23 cellular contexts compared by ENCODE assay signal in the genomic region with DNA sequence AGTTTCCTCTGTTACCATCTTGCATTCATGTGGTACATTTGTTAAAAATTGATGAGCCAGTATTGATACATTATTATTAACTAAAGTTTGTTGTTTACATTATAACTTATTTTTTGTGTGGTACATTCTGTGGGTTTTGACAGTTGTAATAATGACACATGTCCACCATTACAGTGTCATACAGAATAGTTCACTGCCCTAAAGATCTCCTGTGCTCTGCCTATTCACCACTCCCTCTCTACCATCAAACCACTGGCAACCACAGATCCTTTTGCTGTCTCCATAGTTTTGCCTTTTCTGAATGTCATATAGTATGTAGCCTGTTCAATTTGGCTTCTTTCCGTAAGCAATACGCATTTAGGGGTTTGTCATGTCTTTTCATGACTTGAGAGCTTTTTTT.
"Had no signal": no experiment of that assay in that cellular context is flagged by ENCODE, and none has a peak within 500 bp of the region (broad histone marks: within the 10 kb centered on the region; RNA-seq: fewer than 3 reads in every experiment).

No MANE protein-coding gene starts in this region.

- H3K9me3 Mint-ChIP-seq: naive thymus-derived CD8-positive, alpha-beta T cell; neural progenitor cell had no signal

- ATAC-seq: esophagus mucosa; heart right ventricle; left lobe of liver; mucosa of descending colon; naive thymus-derived CD8-positive, alpha-beta T cell; psoas muscle; right lobe of liver; stimulated activated naive B cell treated with anti-CD40 and anti-IgM and Interleukin-4, amounts not matched to agents 10 μg/mL and 1 μg/mL and 100 μg/mL, for 72 hours had no signal

- DNase-seq: cortex of kidney; dorsolateral prefrontal cortex; effector CD8-positive, alpha-beta T cell; heart right ventricle; hypothalamus; kidney glomerular epithelial cell; mammary epithelial cell; mucosa of descending colon; naive thymus-derived CD8-positive, alpha-beta T cell; nucleus accumbens; psoas muscle; retina; right lobe of liver; spleen; stimulated activated CD4-positive, alpha-beta T cell treated with anti-CD3 and anti-CD28 coated beads, Interleukin-15, amount 100 ng/mL, for 24 hours; stimulated activated CD4-positive, alpha-beta T cell treated with anti-CD3 and anti-CD28 coated beads, Interleukin-1b, Interleukin-23, amount 100 ng/mL, for 48 hours; stimulated activated CD4-positive, alpha-beta T cell treated with anti-CD3 and anti-CD28 coated beads, Interleukin-4, amount 100 ng/mL, for 24 hours; stimulated activated naive B cell treated with anti-CD40 and anti-IgM and Interleukin-4, amounts not matched to agents 10 μg/mL and 1 μg/mL and 100 μg/mL, for 72 hours; testis had no signal

- H3K27ac Mint-ChIP-seq: naive thymus-derived CD8-positive, alpha-beta T cell; neural progenitor cell; stimulated activated naive B cell treated with anti-CD40 and anti-IgM and Interleukin-4, amounts not matched to agents 10 μg/mL and 1 μg/mL and 100 μg/mL, for 72 hours; stimulated activated naive CD8-positive, alpha-beta T cell treated with anti-CD3 and anti-CD28 coated beads, Interleukin-15, amount 100 ng/mL, for 72 hours had no signal

- H3K27me3 Mint-ChIP-seq: naive thymus-derived CD8-positive, alpha-beta T cell; stimulated activated naive B cell treated with anti-CD40 and anti-IgM and Interleukin-4, amounts not matched to agents 10 μg/mL and 1 μg/mL and 100 μg/mL, for 72 hours; stimulated activated naive CD8-positive, alpha-beta T cell treated with anti-CD3 and anti-CD28 coated beads, Interleukin-15, amount 100 ng/mL, for 72 hours had no signal

- H3K4me3 Mint-ChIP-seq: naive thymus-derived CD8-positive, alpha-beta T cell; neural progenitor cell; stimulated activated naive B cell treated with anti-CD40 and anti-IgM and Interleukin-4, amounts not matched to agents 10 μg/mL and 1 μg/mL and 100 μg/mL, for 72 hours; stimulated activated naive CD8-positive, alpha-beta T cell treated with anti-CD3 and anti-CD28 coated beads, Interleukin-15, amount 100 ng/mL, for 72 hours had no signal
